12 cellular contexts compared by ENCODE assay signal in the genomic region with DNA sequence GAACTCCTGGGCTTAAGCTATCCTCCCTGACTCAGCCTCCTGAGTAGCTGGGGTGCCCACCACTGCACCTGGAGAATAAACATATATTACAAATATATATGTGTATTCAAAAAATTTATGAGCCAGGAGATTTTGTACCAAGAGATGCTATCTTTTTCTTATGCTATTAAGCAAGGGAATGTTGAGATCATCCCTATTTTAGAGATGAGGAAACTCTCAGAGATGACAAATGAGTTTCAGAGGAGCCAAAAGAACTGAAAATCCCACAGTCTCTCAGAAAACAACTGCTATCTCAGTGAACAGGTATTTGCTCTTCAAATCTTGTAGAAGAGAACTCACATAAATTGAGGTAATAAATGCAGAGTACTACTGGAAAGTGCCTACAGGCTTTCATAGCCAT. TPM values are rescaled to one million over a fixed set of nuclear protein-coding genes. Genes with fewer than 3 reads are reported as not detected.
A peak's percentile ranks its signal among the peaks of the same experiment; 100 is the strongest.
DNase-seq lines count a peak whose midpoint lies in the region; ATAC-seq and TF ChIP-seq lines count a peak whose summit lies in the region.
"Had no signal": no experiment of that assay in that cellular context is flagged by ENCODE, and none has a peak within 500 bp of the region (broad histone marks: within the 10 kb centered on the region; RNA-seq: fewer than 3 reads in every experiment).

No MANE protein-coding gene starts in this region.

- H3K4me3 Mint-ChIP-seq in naive B cell: peak overlapping the region in 3 of 8 donors; percentile 13 to 63 (median 30)

- H3K4me3 ChIP-seq in fibroblast of lung (replicated peaks in 1 of 4; ENCODE audit: control extremely low read depth in 1 of 4, insufficient read depth in 1 of 4, low read depth in 3 of 4, low read length in 4 of 4) (no peak overlapping the region), upper lobe of left lung (no peak overlapping the region)

- TF ChIP-seq CTCF in fibroblast of lung (conservative IDR thresholded peaks at IDR 0.05 in 1 of 2, IDR thresholded peaks at IDR 0.05 in 1 of 2; ENCODE audit: low read depth in 1 of 2, low read length in 2 of 2): no peak
- TF ChIP-seq CTCF in upper lobe of left lung (IDR thresholded peaks at IDR 0.05): no peak

- H3K27ac ChIP-seq in fibroblast of lung (ENCODE audit: insufficient read depth, low read length) (peak overlapping the region; percentile 22), upper lobe of left lung (peak overlapping the region; percentile 74 to 91 (median 81))

- H3K36me3 ChIP-seq in fibroblast of lung (ENCODE audit: control insufficient read depth, insufficient read depth, low read length): no peaks in the 10 kb centered on the region
- peaks cover 0 to 21% (median 0%) of the 10 kb centered on the region in 4 donors for H3K36me3 ChIP-seq in upper lobe of left lung

- H3K4me1 Mint-ChIP-seq in naive B cell: peaks cover 7 to 22% (median 17%) of the 10 kb centered on the region in 3 donors

- H3K4me1 ChIP-seq in fibroblast of lung (ENCODE audit: control insufficient read depth, extremely low read depth, insufficient read depth, low read length) (no peaks in the 10 kb centered on the region), upper lobe of left lung (peaks cover 4 to 11% (median 6%) of the 10 kb centered on the region in 4 donors)

- peak; percentile 51 for ATAC-seq in SK-N-SH treated with all-trans-retinoic acid at 6 μM for 48 hours
- ATAC-seq in naive B cell (ENCODE audit: low read depth in 2 of 2): no peak
- ATAC-seq in upper lobe of left lung (ENCODE audit: low FRiP score in 2 of 2): peak in 1 of 2 donors; percentile 81

- H4K20me1 ChIP-seq in fibroblast of lung (ENCODE audit: control insufficient read depth, extremely low read depth, insufficient read depth, low read length): no peaks in the 10 kb centered on the region

- no peaks in the 10 kb centered on the region for H3K27me3 ChIP-seq in fibroblast of lung (ENCODE audit: control insufficient read depth, insufficient read depth, low read length)
- H3K27me3 ChIP-seq in upper lobe of left lung: no peaks in the 10 kb centered on the region

- no peak for TF ChIP-seq EP300 in upper lobe of left lung (IDR thresholded peaks at IDR 0.05)

- H3K27ac Mint-ChIP-seq in naive B cell: peak overlapping the region in 5 of 6 donors; percentile 56 to 89 (median 67)

- no peak overlapping the region for H3K9ac ChIP-seq in fibroblast of lung (ENCODE audit: insufficient read depth, low read length)

- H3K27me3 Mint-ChIP-seq in naive B cell: no peaks in the 10 kb centered on the region

- H2AFZ ChIP-seq in fibroblast of lung (ENCODE audit: low read length): peak overlapping the region; percentile 84

- H3K36me3 Mint-ChIP-seq in naive B cell: peaks cover 12 to 30% of the 10 kb centered on the region in 2 donors

- peak overlapping the region; percentile 48 for H3K4me2 ChIP-seq in fibroblast of lung (ENCODE audit: extremely low read depth, insufficient read depth, low read length)

- peaks cover 2 to 10% (median 5%) of the 10 kb centered on the region in 7 donors for H3K9me3 Mint-ChIP-seq in naive B cell

- no peak for TF ChIP-seq POLR2A in upper lobe of left lung (IDR thresholded peaks at IDR 0.05)

- H3K9me3 ChIP-seq in fibroblast of lung (ENCODE audit: control insufficient read depth, insufficient read depth, low read depth, low read length) (no peaks in the 10 kb centered on the region), upper lobe of left lung (no peaks in the 10 kb centered on the region)

- H3K79me2 ChIP-seq in fibroblast of lung (ENCODE audit: control insufficient read depth, insufficient read depth, low read length): no peaks in the 10 kb centered on the region

- peak in 1 of 2 donors; percentile 25 for DNase-seq in fibroblast of lung (ENCODE audit: low read depth in 2 of 2)
- no peak for DNase-seq in naive B cell
- no peak for DNase-seq in upper lobe of left lung
- DNase-seq in Ammon's horn (ENCODE audit: low spot score): no peak
- no peak for DNase-seq in T-helper 9 cell
- no peak for DNase-seq in H4 (ENCODE audit: low spot score)
- DNase-seq: activated CD4-positive, alpha-beta T cell treated with anti-CD3 and anti-CD28 coated beads, Interleukin-2, amount 50 U/mL, for 4 hours; amniotic stem cell; DMS79; NCI-H524 treated with DMSO at 0.1 percent for 48 hours; stimulated activated CD4-positive, alpha-beta T cell treated with anti-CD3 and anti-CD28 coated beads, Interleukin-4, amount 100 ng/mL, for 24 hours had no signal

TF ChIP-seq in SK-N-SH treated with all-trans-retinoic acid at 6 μM for 48 hours, 23 proteins besides CTCF, POLR2A, EP300 and RAD21:
- TF ChIP-seq ZNF8 (CRISPR knock-in tag; IDR thresholded peaks at IDR 0.05): peak; percentile 13; the same call in 1 of the 2 replicates
- no peak for TF ChIP-seq CSDC2 (CRISPR knock-in tag; IDR thresholded peaks at IDR 0.05)
- no peak for TF ChIP-seq ZFP30 (CRISPR knock-in tag; IDR thresholded peaks at IDR 0.05)
- peak; percentile 9; the same call in 1 of the 2 replicates for TF ChIP-seq GLIS3 (CRISPR knock-in tag; IDR thresholded peaks at IDR 0.05)
- peak; percentile 94 for TF ChIP-seq ISL1 (CRISPR knock-in tag; IDR thresholded peaks at IDR 0.05)
- TF ChIP-seq, protein P1, sequence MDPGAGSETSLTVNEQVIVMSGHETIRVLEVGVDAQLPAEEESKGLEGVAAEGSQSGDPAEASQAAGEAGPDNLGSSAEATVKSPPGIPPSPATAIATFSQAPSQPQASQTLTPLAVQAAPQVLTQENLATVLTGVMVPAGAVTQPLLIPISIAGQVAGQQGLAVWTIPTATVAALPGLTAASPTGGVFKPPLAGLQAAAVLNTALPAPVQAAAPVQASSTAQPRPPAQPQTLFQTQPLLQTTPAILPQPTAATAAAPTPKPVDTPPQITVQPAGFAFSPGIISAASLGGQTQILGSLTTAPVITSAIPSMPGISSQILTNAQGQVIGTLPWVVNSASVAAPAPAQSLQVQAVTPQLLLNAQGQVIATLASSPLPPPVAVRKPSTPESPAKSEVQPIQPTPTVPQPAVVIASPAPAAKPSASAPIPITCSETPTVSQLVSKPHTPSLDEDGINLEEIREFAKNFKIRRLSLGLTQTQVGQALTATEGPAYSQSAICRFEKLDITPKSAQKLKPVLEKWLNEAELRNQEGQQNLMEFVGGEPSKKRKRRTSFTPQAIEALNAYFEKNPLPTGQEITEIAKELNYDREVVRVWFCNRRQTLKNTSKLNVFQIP (CRISPR knock-in tag; IDR thresholded peaks at IDR 0.05; ENCODE audit: borderline replicate concordance, low read depth): peak; percentile 19; the same call in 1 of the 2 replicates
- TF ChIP-seq, protein P2, sequence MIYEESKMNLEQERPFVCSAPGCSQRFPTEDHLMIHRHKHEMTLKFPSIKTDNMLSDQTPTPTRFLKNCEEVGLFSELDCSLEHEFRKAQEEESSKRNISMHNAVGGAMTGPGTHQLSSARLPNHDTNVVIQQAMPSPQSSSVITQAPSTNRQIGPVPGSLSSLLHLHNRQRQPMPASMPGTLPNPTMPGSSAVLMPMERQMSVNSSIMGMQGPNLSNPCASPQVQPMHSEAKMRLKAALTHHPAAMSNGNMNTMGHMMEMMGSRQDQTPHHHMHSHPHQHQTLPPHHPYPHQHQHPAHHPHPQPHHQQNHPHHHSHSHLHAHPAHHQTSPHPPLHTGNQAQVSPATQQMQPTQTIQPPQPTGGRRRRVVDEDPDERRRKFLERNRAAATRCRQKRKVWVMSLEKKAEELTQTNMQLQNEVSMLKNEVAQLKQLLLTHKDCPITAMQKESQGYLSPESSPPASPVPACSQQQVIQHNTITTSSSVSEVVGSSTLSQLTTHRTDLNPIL (CRISPR knock-in tag; IDR thresholded peaks at IDR 0.05; ENCODE audit: low read depth): peak; percentile 93
- no peak for TF ChIP-seq ARNTL (CRISPR knock-in tag; IDR thresholded peaks at IDR 0.05; ENCODE audit: borderline replicate concordance, low read depth)
- TF ChIP-seq, protein P3, sequence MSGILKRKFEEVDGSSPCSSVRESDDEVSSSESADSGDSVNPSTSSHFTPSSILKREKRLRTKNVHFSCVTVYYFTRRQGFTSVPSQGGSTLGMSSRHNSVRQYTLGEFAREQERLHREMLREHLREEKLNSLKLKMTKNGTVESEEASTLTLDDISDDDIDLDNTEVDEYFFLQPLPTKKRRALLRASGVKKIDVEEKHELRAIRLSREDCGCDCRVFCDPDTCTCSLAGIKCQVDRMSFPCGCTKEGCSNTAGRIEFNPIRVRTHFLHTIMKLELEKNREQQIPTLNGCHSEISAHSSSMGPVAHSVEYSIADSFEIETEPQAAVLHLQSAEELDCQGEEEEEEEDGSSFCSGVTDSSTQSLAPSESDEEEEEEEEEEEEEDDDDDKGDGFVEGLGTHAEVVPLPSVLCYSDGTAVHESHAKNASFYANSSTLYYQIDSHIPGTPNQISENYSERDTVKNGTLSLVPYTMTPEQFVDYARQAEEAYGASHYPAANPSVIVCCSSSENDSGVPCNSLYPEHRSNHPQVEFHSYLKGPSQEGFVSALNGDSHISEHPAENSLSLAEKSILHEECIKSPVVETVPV (CRISPR knock-in tag; IDR thresholded peaks at IDR 0.05): peak; percentile 34; the same call in 1 of the 2 replicates

RNA-seq across cellular contexts. Expression of a gene that starts 29.6 kb away (rescaled TPM):
- total RNA-seq in fibroblast of lung (47.2 and 54.2 TPM in 2 replicates), upper lobe of left lung (100 to 1,000 TPM in 1 of 6 donors, 10 to 100 TPM in 5; 34.6 to 110 (median 92.6) TPM)
- polyA plus RNA-seq in fibroblast of lung (46.0 and 73.6 TPM in 2 replicates), naive B cell (ENCODE audit: low read depth in 6 of 6) (100 to 1,000 TPM; 485 to 708 (median 561) TPM)
- 33.9 and 52.9 TPM in 2 replicates for polyA plus RNA-seq in fibroblast of lung (2012)
- polyA minus RNA-seq in fibroblast of lung (ENCODE audit: low replicate concordance): 6.3 and 11.0 TPM in 2 replicates
- 80.9 and 98.5 TPM in 2 replicates for total RNA-seq in H4 (2014; rRNA removed; shearing (Covaris generic))

RNA-seq across cellular contexts. Expression of a gene that starts 29.9 kb away (rescaled TPM):
- total RNA-seq in fibroblast of lung (35.2 and 42.1 TPM in 2 replicates), upper lobe of left lung (10 to 100 TPM; 20.4 to 40.7 (median 24.4) TPM)
- polyA plus RNA-seq in fibroblast of lung (36.1 and 40.2 TPM in 2 replicates), naive B cell (ENCODE audit: low read depth in 6 of 6) (10 to 100 TPM; 43.8 to 69.0 (median 48.4) TPM)
- 26.2 and 26.4 TPM in 2 replicates for polyA plus RNA-seq in fibroblast of lung (2012)
- 6.5 and 16.8 TPM in 2 replicates for polyA minus RNA-seq in fibroblast of lung (ENCODE audit: low replicate concordance)
- total RNA-seq in H4 (2014; rRNA removed; shearing (Covaris generic)): 47.3 and 51.5 TPM in 2 replicates
